ENCODE assay signal across 1 cellular context in genomic region chr5:177304392-177305119, GRCh38.
A peak's percentile ranks its signal among the peaks of the same experiment; 100 is the strongest.
TF ChIP-seq lines count a peak whose summit lies in the region.

No MANE protein-coding gene starts in this region.

TF ChIP-seq in HepG2, 621 proteins besides CTCF, POLR2A, EP300 and RAD21 (continued from another document and continues in another):
- TF ChIP-seq ZNF18 (CRISPR knock-in tag; IDR thresholded peaks at IDR 0.05; ENCODE audit: insufficient replicate concordance), result no peak
- TF ChIP-seq SP5 (CRISPR knock-in tag; IDR thresholded peaks at IDR 0.05; ENCODE audit: borderline replicate concordance, low read depth), result peak; percentile 37; the same call in 1 of the 2 replicates
- TF ChIP-seq CBFB (CRISPR knock-in tag; IDR thresholded peaks at IDR 0.05), result no peak
- TF ChIP-seq PLSCR1 (CRISPR knock-in tag; IDR thresholded peaks at IDR 0.05; ENCODE audit: borderline replicate concordance), result no peak
- no peak for TF ChIP-seq ZMYM3 (CRISPR knock-in tag; IDR thresholded peaks at IDR 0.05)
- no peak for TF ChIP-seq RFX3 (CRISPR knock-in tag; IDR thresholded peaks at IDR 0.05)
- TF ChIP-seq CSRNP1 (CRISPR knock-in tag; IDR thresholded peaks at IDR 0.05), result no peak
- TF ChIP-seq THRA (CRISPR knock-in tag; IDR thresholded peaks at IDR 0.05; ENCODE audit: borderline replicate concordance), result no peak
- TF ChIP-seq ZNF792 (CRISPR knock-in tag; IDR thresholded peaks at IDR 0.05), result no peak
- TF ChIP-seq ZNF557 (CRISPR knock-in tag; IDR thresholded peaks at IDR 0.05), result no peak
- TF ChIP-seq ETS1 (CRISPR knock-in tag; IDR thresholded peaks at IDR 0.05), result no peak
- TF ChIP-seq ZNF607 (CRISPR knock-in tag; IDR thresholded peaks at IDR 0.05; ENCODE audit: borderline replicate concordance), result no peak
- no peak for TF ChIP-seq NFATC3 (CRISPR knock-in tag; IDR thresholded peaks at IDR 0.05)
- TF ChIP-seq ZNF382 (CRISPR knock-in tag; IDR thresholded peaks at IDR 0.05; ENCODE audit: borderline replicate concordance), result no peak
- no peak for TF ChIP-seq ZNF660 (CRISPR knock-in tag; IDR thresholded peaks at IDR 0.05; ENCODE audit: borderline replicate concordance, low read depth)
- TF ChIP-seq ZBTB2 (CRISPR knock-in tag; IDR thresholded peaks at IDR 0.05; ENCODE audit: low read depth), result no peak
- TF ChIP-seq CHD4 (IDR thresholded peaks at IDR 0.05; ENCODE audit: borderline replicate concordance, low read length), result no peak
- no peak for TF ChIP-seq FOXK2 (IDR thresholded peaks at IDR 0.05)
- TF ChIP-seq KDM2A (CRISPR knock-in tag; IDR thresholded peaks at IDR 0.05; ENCODE audit: borderline replicate concordance, low read depth), result no peak
- TF ChIP-seq ZNF512B (CRISPR knock-in tag; IDR thresholded peaks at IDR 0.05; ENCODE audit: borderline replicate concordance), result no peak
- TF ChIP-seq ZNF124 (CRISPR knock-in tag; IDR thresholded peaks at IDR 0.05), result no peak
- TF ChIP-seq ZBTB1 (CRISPR knock-in tag; IDR thresholded peaks at IDR 0.05; ENCODE audit: borderline replicate concordance), result no peak
- no peak for TF ChIP-seq ZNF878 (CRISPR knock-in tag; IDR thresholded peaks at IDR 0.05)
- no peak for TF ChIP-seq ZSCAN25 (CRISPR knock-in tag; IDR thresholded peaks at IDR 0.05)
- no peak for TF ChIP-seq KAT2B (IDR thresholded peaks at IDR 0.05; ENCODE audit: borderline replicate concordance, low read depth, low read length)
- TF ChIP-seq SSRP1 (CRISPR knock-in tag; IDR thresholded peaks at IDR 0.05), result no peak
- no peak for TF ChIP-seq SNAPC5 (CRISPR knock-in tag; IDR thresholded peaks at IDR 0.05; ENCODE audit: borderline replicate concordance)
- TF ChIP-seq HHEX (CRISPR knock-in tag; IDR thresholded peaks at IDR 0.05), result no peak
- 0 out of 2 replicates have a peak, but pooled peaks have one; percentile 23 for TF ChIP-seq ZBTB7B (CRISPR knock-in tag; IDR thresholded peaks at IDR 0.05)
- no peak for TF ChIP-seq FOSL2 (CRISPR knock-in tag; IDR thresholded peaks at IDR 0.05)
- no peak for TF ChIP-seq HINFP (CRISPR knock-in tag; IDR thresholded peaks at IDR 0.05; ENCODE audit: low read depth)
- TF ChIP-seq PHF8 (CRISPR knock-in tag; IDR thresholded peaks at IDR 0.05), result no peak
- no peak for TF ChIP-seq ZBTB44 (CRISPR knock-in tag; IDR thresholded peaks at IDR 0.05)
- TF ChIP-seq RBM22 (optimal IDR thresholded peaks at IDR 0.05; ENCODE audit: low read length), result no peak
- TF ChIP-seq ZNF282 (IDR thresholded peaks at IDR 0.05; ENCODE audit: partially characterized antibody), result no peak
- TF ChIP-seq SP140L (CRISPR knock-in tag; IDR thresholded peaks at IDR 0.05; ENCODE audit: borderline replicate concordance), result no peak
- TF ChIP-seq TBL1XR1 (IDR thresholded peaks at IDR 0.05; ENCODE audit: borderline replicate concordance, low read length, partially characterized antibody), result no peak
- no peak for TF ChIP-seq DDIT3 (CRISPR knock-in tag; IDR thresholded peaks at IDR 0.05)
- TF ChIP-seq ZNF589 (CRISPR knock-in tag; conservative IDR thresholded peaks at IDR 0.05), result 0 out of 2 replicates have a peak, but pooled peaks have one; percentile 49
- no peak for TF ChIP-seq ZNF691 (CRISPR knock-in tag; IDR thresholded peaks at IDR 0.05; ENCODE audit: borderline replicate concordance, low read depth)
- TF ChIP-seq ZNF891 (CRISPR knock-in tag; IDR thresholded peaks at IDR 0.05), result no peak
- no peak for TF ChIP-seq SOX6 (IDR thresholded peaks at IDR 0.05)
- 0 out of 2 replicates have a peak, but pooled peaks have one; percentile 12 for TF ChIP-seq SOX6 (CRISPR knock-in tag; IDR thresholded peaks at IDR 0.05)
